Comparison of ENCODE assay signal across 25 cellular contexts in genomic region chr4:176271749-176272148, GRCh38. TPM values are rescaled to one million over a fixed set of nuclear protein-coding genes. Genes with fewer than 3 reads are reported as not detected.
A peak's percentile ranks its signal among the peaks of the same experiment; 100 is the strongest.
DNase-seq lines count a peak whose midpoint lies in the region; ATAC-seq and TF ChIP-seq lines count a peak whose summit lies in the region.
"Had no signal": no experiment of that assay in that cellular context is flagged by ENCODE, and none has a peak within 500 bp of the region (broad histone marks: within the 10 kb centered on the region; RNA-seq: fewer than 3 reads in every experiment).

No MANE protein-coding gene starts in this region.

- POLR2A ChIA-PET in MCF 10A (lab: Yijun Ruan, JAX) = interaction anchor here (0.7 to 1.5 kb wide), 2 partner anchors 31 to 49 kb away, joined by 3 read pairs; no protein-coding TSS in a partner anchor

- no peaks in the 10 kb centered on the region for H3K9me3 ChIP-seq in mammary epithelial cell (replicated peaks; ENCODE audit: insufficient read depth, low read length)
- H3K9me3 ChIP-seq in Peyer's patch = no peaks in the 10 kb centered on the region
- H3K9me3 ChIP-seq: breast epithelium had no signal

- no peaks in the 10 kb centered on the region for H3K36me3 ChIP-seq in mammary epithelial cell (ENCODE audit: insufficient read depth, low read length)
- no peaks in the 10 kb centered on the region for H3K36me3 ChIP-seq in brain microvascular endothelial cell (replicated peaks)
- H3K36me3 ChIP-seq in Peyer's patch = no peaks in the 10 kb centered on the region
- H3K36me3 ChIP-seq: breast epithelium had no signal

- no peaks in the 10 kb centered on the region for H3K27me3 Mint-ChIP-seq in MCF 10A (ENCODE audit: insufficient read depth, unreplicated experiment)

- no peak overlapping the region for H3K4me3 ChIP-seq in mammary epithelial cell (replicated peaks in 1 of 3; ENCODE audit: insufficient read depth in 1 of 3, low read depth in 2 of 3, low read length in 3 of 3)
- H3K4me3 ChIP-seq in brain microvascular endothelial cell (ENCODE audit: low read depth, low read length) = no peak overlapping the region
- no peak overlapping the region for H3K4me3 ChIP-seq in Peyer's patch
- H3K4me3 ChIP-seq: breast epithelium had no signal

- H3K4me1 ChIP-seq in mammary epithelial cell (ENCODE audit: insufficient read depth, low read length) (peaks cover 29% of the 10 kb centered on the region), Peyer's patch (no peaks in the 10 kb centered on the region)
- H3K4me1 ChIP-seq: breast epithelium had no signal

- intact Hi-C loops in mammary epithelial cell (cut with micrococcal nuclease) = loop anchor here (2.0 kb wide), 2 partner anchors 49 to 87 kb away; no protein-coding TSS in a partner anchor
- intact Hi-C loops in MCF 10A (cut with micrococcal nuclease) = loop anchor here (2.0 kb wide), 2 partner anchors 49 to 237 kb away; no protein-coding TSS in a partner anchor

- H3K4me3 Mint-ChIP-seq in MCF 10A (ENCODE audit: unreplicated experiment) = no peak overlapping the region
- H3K4me3 Mint-ChIP-seq: activated CD8-positive, alpha-beta T cell treated with anti-CD3 and anti-CD28 coated beads, Interleukin-2, amount 10 ng/mL, durations not matched to agents 7 days and 5 days; activated T-cell treated with anti-CD3 and anti-CD28 coated beads, Interleukin-2, amount 50 U/mL, for 4 hours; CD14-positive monocyte; natural killer cell treated with Interleukin-12 subunit alpha and Interleukin-12 subunit beta and Interleukin-15 and Interleukin-18, amount 100 ng/mL, for 72 hours; WTC11 had no signal

- H3K36me3 Mint-ChIP-seq in MCF 10A (ENCODE audit: insufficient read depth, unreplicated experiment) = no peaks in the 10 kb centered on the region
- H3K36me3 Mint-ChIP-seq: activated naive CD4-positive, alpha-beta T cell treated with anti-CD3 and anti-CD28 coated beads, Interleukin-2, amount 50 U/mL, for 72 hours; CD14-positive monocyte; natural killer cell treated with Interleukin-12 subunit alpha and Interleukin-12 subunit beta and Interleukin-15 and Interleukin-18, amount 100 ng/mL, for 72 hours; WTC11 had no signal

- H3K9me3 Mint-ChIP-seq in MCF 10A (ENCODE audit: unreplicated experiment) = no peaks in the 10 kb centered on the region
- H3K9me3 Mint-ChIP-seq: activated naive CD4-positive, alpha-beta T cell treated with anti-CD3 and anti-CD28 coated beads, Interleukin-2, amount 50 U/mL, for 72 hours; activated T-cell treated with anti-CD3 and anti-CD28 coated beads, Interleukin-2, amount 50 U/mL, for 4 hours; CD14-positive monocyte; natural killer cell treated with Interleukin-12 subunit alpha and Interleukin-12 subunit beta and Interleukin-15 and Interleukin-18, amount 100 ng/mL, for 72 hours; WTC11 had no signal

- WGBS in mammary epithelial cell (ENCODE audit: low coverage, missing lambda C conversion rate) = 86% methylated on average over 3 of the region's 3 CpGs

- peaks cover 18% of the 10 kb centered on the region for H3K4me1 Mint-ChIP-seq in MCF 10A (ENCODE audit: insufficient read depth, unreplicated experiment)
- H3K4me1 Mint-ChIP-seq: CD14-positive monocyte had no signal

- no peak overlapping the region for H3K4me2 ChIP-seq in mammary epithelial cell (ENCODE audit: insufficient read depth, low read depth, low read length)

- H4K20me1 ChIP-seq in mammary epithelial cell (ENCODE audit: insufficient read depth, low read length) = no peaks in the 10 kb centered on the region

- H3K27me3 ChIP-seq in mammary epithelial cell (ENCODE audit: insufficient read depth, low read length) (no peaks in the 10 kb centered on the region), brain microvascular endothelial cell (replicated peaks) (no peaks in the 10 kb centered on the region), Peyer's patch (no peaks in the 10 kb centered on the region)
- H3K27me3 ChIP-seq: breast epithelium had no signal

- CTCF ChIA-PET in mammary epithelial cell (lab: Charles Lee; ENCODE audit: low non-redundant PET) (no interaction called here), MCF 10A (lab: Yijun Ruan, JAX) (interaction anchor here (0.5 to 2.6 kb wide), 4 partner anchors 17 to 88 kb away, joined by 3 to 5 read pairs (median 4); partner anchors contain the start of gene SPATA4)

- no peak for TF ChIP-seq CTCF in mammary epithelial cell (conservative IDR thresholded peaks at IDR 0.05 in 1 of 2, IDR thresholded peaks at IDR 0.05 in 1 of 2; ENCODE audit: extremely low read depth in 1 of 2, insufficient read depth in 1 of 2, low read depth in 1 of 2, low read length in 2 of 2)
- no peak for TF ChIP-seq CTCF in MCF 10A (IDR thresholded peaks at IDR 0.05; ENCODE audit: unreplicated experiment)
- no peak for TF ChIP-seq CTCF in brain microvascular endothelial cell (IDR thresholded peaks at IDR 0.05; ENCODE audit: low read depth, low read length, missing control alignments)
- no peak for TF ChIP-seq CTCF in Peyer's patch (IDR thresholded peaks at IDR 0.05)

- no peak overlapping the region for H3K9ac ChIP-seq in mammary epithelial cell (ENCODE audit: insufficient read depth, low read length)

- no peak for ATAC-seq in HG02678 (IDR thresholded peaks at IDR 0.05; ENCODE audit: unreplicated experiment)
- ATAC-seq: activated CD8-positive, alpha-beta T cell treated with anti-CD3 and anti-CD28 coated beads, Interleukin-2, amount 10 ng/mL, durations not matched to agents 7 days and 5 days; activated naive CD4-positive, alpha-beta T cell treated with anti-CD3 and anti-CD28 coated beads, Interleukin-2, amount 50 U/mL, for 72 hours; activated T-cell treated with anti-CD3 and anti-CD28 coated beads, Interleukin-2, amount 50 U/mL, for 4 hours; natural killer cell treated with Interleukin-12 subunit alpha and Interleukin-12 subunit beta and Interleukin-15 and Interleukin-18, amount 100 ng/mL, for 72 hours; WTC11 had no signal

- in situ Hi-C loops in mammary epithelial cell (cut with MboI; ENCODE audit: low sequenced_read_pairs in 2 of 2) = no loop called here
- in situ Hi-C loops in brain microvascular endothelial cell (cut with HindIII; ENCODE audit: low pct_ligation_motif_present, low sequenced_read_pairs) = no loop called here

- H3K27ac Mint-ChIP-seq in MCF 10A (ENCODE audit: low read depth, unreplicated experiment) = no peak overlapping the region
- H3K27ac Mint-ChIP-seq: activated CD8-positive, alpha-beta T cell treated with anti-CD3 and anti-CD28 coated beads, Interleukin-2, amount 10 ng/mL, durations not matched to agents 7 days and 5 days; activated naive CD4-positive, alpha-beta T cell treated with anti-CD3 and anti-CD28 coated beads, Interleukin-2, amount 50 U/mL, for 72 hours; CD14-positive monocyte; natural killer cell treated with Interleukin-12 subunit alpha and Interleukin-12 subunit beta and Interleukin-15 and Interleukin-18, amount 100 ng/mL, for 72 hours; WTC11 had no signal

- H3K27ac ChIP-seq in mammary epithelial cell (ENCODE audit: insufficient read depth, low read depth, low read length) (peak overlapping the region; percentile 70), brain microvascular endothelial cell (peak overlapping the region; percentile 82), Peyer's patch (no peak overlapping the region)
- H3K27ac ChIP-seq: breast epithelium had no signal

- no peaks in the 10 kb centered on the region for H3K79me2 ChIP-seq in mammary epithelial cell (ENCODE audit: insufficient read depth, low read length)

- DNase-seq in mammary epithelial cell (peak; percentile 50), MCF 10A (ENCODE audit: unreplicated experiment) (no peak), brain microvascular endothelial cell (peak; percentile 33), kidney tubule cell (ENCODE audit: low spot score) (peak; percentile 75), NCI-H774 (lab: John Stamatoyannopoulos, UW) (no peak), Peyer's patch (no peak)
- no peak for DNase-seq in activated CD4-positive, CD25-positive, alpha-beta regulatory T cell (lab: John Stamatoyannopoulos, UW)
- DNase-seq: 8988T; activated CD8-positive, alpha-beta T cell treated with anti-CD3 and anti-CD28 coated beads, Interleukin-2, amount 10 ng/mL, durations not matched to agents 7 days and 5 days; activated T-cell treated with anti-CD3 and anti-CD28 coated beads, Interleukin-2, amount 50 U/mL, for 4 hours; MM.1S; NCI-H187 treated with DMSO at 0.1 percent for 48 hours; NCI-H446; posterior cingulate gyrus; Right ventricle myocardium superior; stimulated activated CD4-positive, alpha-beta T cell treated with anti-CD3 and anti-CD28 coated beads, Interleukin-12 subunit alpha, Interleukin-12 subunit beta, amount 100 ng/mL, for 4 hours had no signal

- BruUV-seq in mammary epithelial cell (replicated peaks; lab: Mats Ljungman, UMichigan) (no TSS peak), MCF 10A (replicated peaks; lab: Mats Ljungman, UMichigan) (no TSS peak)

- no peak for TF ChIP-seq POLR2A in Peyer's patch (IDR thresholded peaks at IDR 0.05)

- dilution Hi-C loops in mammary epithelial cell (cut with HindIII; ENCODE audit: low sequenced_read_pairs) = loop anchor here (5.0 kb wide), 1 partner anchor 74 kb away; the partner anchor contains the start of gene SPATA4

- H2AFZ ChIP-seq in mammary epithelial cell (ENCODE audit: low read depth, low read length) = no peak overlapping the region

RNA-seq across cellular contexts. Expression of gene ASB5, which starts 2.7 kb away (rescaled TPM):
- not detected for total RNA-seq in mammary epithelial cell
- polyA plus RNA-seq in mammary epithelial cell = 0.01 TPM
- not detected for polyA minus RNA-seq in mammary epithelial cell
- not detected in 2 replicates for total RNA-seq in MCF 10A (2022)
- not detected for total RNA-seq in Peyer's patch
- total RNA-seq: activated CD8-positive, alpha-beta T cell treated with anti-CD3 and anti-CD28 coated beads, Interleukin-2, amount 10 ng/mL, durations not matched to agents 7 days and 5 days; activated naive CD4-positive, alpha-beta T cell treated with anti-CD3 and anti-CD28 coated beads, Interleukin-2, amount 50 U/mL, for 72 hours; activated T-cell treated with anti-CD3 and anti-CD28 coated beads, Interleukin-2, amount 50 U/mL, for 4 hours; breast epithelium; dermis microvascular lymphatic vessel endothelial cell; epithelial cell of proximal tubule; natural killer cell treated with Interleukin-12 subunit alpha and Interleukin-12 subunit beta and Interleukin-15 and Interleukin-18, amount 100 ng/mL, for 72 hours; T-helper 1 cell treated with Interleukin-12 subunit alpha and Interleukin-12 subunit beta and Interleukin-4 antibody, amounts not matched to agents 30 ng/mL and 1 ng/mL, for 36 hours; WTC11 had no signal
- polyA plus RNA-seq: CD14-positive monocyte had no signal

RNA-seq across cellular contexts. Expression of gene SPCS3, which starts 48.0 kb away (rescaled TPM):
- 100 to 1,000 TPM in 1 of 2 donors, 10 to 100 TPM in 1; 88.2 to 142 TPM for total RNA-seq in mammary epithelial cell
- 36.0 TPM for polyA plus RNA-seq in mammary epithelial cell
- 18.2 TPM for polyA minus RNA-seq in mammary epithelial cell
- total RNA-seq in MCF 10A (2022) = 126 and 169 TPM in 2 replicates
- 10 to 100 TPM; 31.2 to 47.3 (median 38.3) TPM for total RNA-seq in Peyer's patch

Comparison
In these comparisons a context has a peak if more than half of its experiments do, and no peak if none do; other contexts are left out.
1. DNase-seq: peak in mammary epithelial cell (single experiment), brain microvascular endothelial cell (single experiment) and kidney tubule cell (single experiment); none in MCF 10A (single experiment), NCI-H774 (single experiment), activated CD4-positive, CD25-positive, alpha-beta regulatory T cell (0 of 4) and Peyer's patch (0 of 3).
2. H3K27ac ChIP-seq: peak in mammary epithelial cell (single experiment) and brain microvascular endothelial cell (single experiment); none in Peyer's patch (0 of 4).